Comparison of ENCODE assay signal across 5 cellular contexts in the genomic region with DNA sequence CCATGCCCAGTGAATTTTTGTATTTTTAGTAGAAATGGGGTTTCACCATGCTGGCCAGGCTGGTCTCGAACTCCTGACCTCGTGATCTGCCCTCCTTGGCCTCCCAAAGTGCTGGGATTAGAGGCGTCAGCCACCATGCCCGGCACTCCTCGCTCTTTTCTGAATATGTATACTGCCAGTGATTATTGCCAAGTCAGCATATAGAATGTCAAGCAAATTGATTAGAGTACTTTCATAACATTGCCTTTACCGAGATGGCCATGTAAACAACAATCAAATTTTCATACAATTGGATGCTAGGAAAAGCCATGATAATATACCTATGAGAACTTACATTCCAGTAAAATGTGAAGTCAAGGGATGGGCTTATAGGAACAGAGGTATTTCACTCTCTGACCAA. TPM values are rescaled to one million over a fixed set of nuclear protein-coding genes. Genes with fewer than 3 reads are reported as not detected.
"Had no signal": no experiment of that assay in that cellular context is flagged by ENCODE, and none has a peak within 500 bp of the region (broad histone marks: within the 10 kb centered on the region; RNA-seq: fewer than 3 reads in every experiment).

No MANE protein-coding gene starts in this region.

RNA-seq across cellular contexts. Expression of a gene that starts 8.2 kb away (rescaled TPM):
- total RNA-seq: M059J, PC-3, Right ventricle myocardium superior, SJSA1 had no signal
- polyA plus RNA-seq: SK-N-SH had no signal
